ENCODE assay signal across 9 cellular contexts in genomic region chr11:47917643-47918369, GRCh38.
DNase-seq lines count a peak whose midpoint lies in the region; ATAC-seq and TF ChIP-seq lines count a peak whose summit lies in the region.
"Had no signal": no experiment of that assay in that cellular context is flagged by ENCODE, and none has a peak within 500 bp of the region (broad histone marks: within the 10 kb centered on the region; RNA-seq: fewer than 3 reads in every experiment).

No MANE protein-coding gene starts in this region.

- no peaks in the 10 kb centered on the region for H3K79me1 ChIP-seq in H9 (ENCODE audit: insufficient read depth, low read depth, low read length, poor library complexity, severe bottlenecking)

- H3K4me1 Mint-ChIP-seq in H9 = peaks cover 26 to 33% of the 10 kb centered on the region in 2 experiments
- peaks cover 50% of the 10 kb centered on the region for H3K4me1 Mint-ChIP-seq in stimulated activated effector memory CD8-positive, alpha-beta T cell treated with anti-CD3 and anti-CD28 coated beads, Interleukin-12 subunit alpha, Interleukin-12 subunit beta, amount 100 ng/mL, for 72 hours

- H4K5ac ChIP-seq in H9 (ENCODE audit: insufficient read length, low read depth, low read length) = no peak overlapping the region

- H3K4me3 Mint-ChIP-seq in H9 = no peak overlapping the region
- no peak overlapping the region for H3K4me3 Mint-ChIP-seq in stimulated activated effector memory CD8-positive, alpha-beta T cell treated with anti-CD3 and anti-CD28 coated beads, Interleukin-12 subunit alpha, Interleukin-12 subunit beta, amount 100 ng/mL, for 72 hours

- no peak overlapping the region for H2BK120ac ChIP-seq in H9 (ENCODE audit: low read depth, low read length, poor library complexity, severe bottlenecking)

- H2BK15ac ChIP-seq in H9 (ENCODE audit: low read depth, low read length) = no peak overlapping the region

- no peak overlapping the region for H2BK20ac ChIP-seq in H9 (ENCODE audit: low read depth, low read length, poor library complexity, severe bottlenecking)

- H3K23me2 ChIP-seq in H9 (ENCODE audit: insufficient read length, low read depth, low read length, poor library complexity, severe bottlenecking) = no peaks in the 10 kb centered on the region

- H3K14ac ChIP-seq in H9 (ENCODE audit: insufficient read depth, low read length) = no peak overlapping the region

- H3K36me3 Mint-ChIP-seq in H9 (ENCODE audit: insufficient read depth in 1 of 3, low read depth in 3 of 3) = no peaks in the 10 kb centered on the region
- peaks cover 8% of the 10 kb centered on the region for H3K36me3 Mint-ChIP-seq in stimulated activated effector memory CD8-positive, alpha-beta T cell treated with anti-CD3 and anti-CD28 coated beads, Interleukin-12 subunit alpha, Interleukin-12 subunit beta, amount 100 ng/mL, for 72 hours

- H2AFZ ChIP-seq in H9 (ENCODE audit: low read length) = no peak overlapping the region

- H3K9ac ChIP-seq in H9 (ENCODE audit: extremely low read depth, insufficient read length, low read length) = no peak overlapping the region

- H3K79me2 ChIP-seq in H9 (ENCODE audit: insufficient read depth, low read length) = no peaks in the 10 kb centered on the region

- WGBS in H9 (ENCODE audit: extremely low coverage, insufficient read length, low lambda C conversion rate) = no CpG with 5 or more reads among the region's 10 CpGs

- peak; percentile 29 for ATAC-seq in stimulated activated effector memory CD8-positive, alpha-beta T cell treated with anti-CD3 and anti-CD28 coated beads, Interleukin-12 subunit alpha, Interleukin-12 subunit beta, amount 100 ng/mL, for 72 hours
- ATAC-seq in GM18517 (IDR thresholded peaks at IDR 0.05; ENCODE audit: unreplicated experiment) = no peak

- no peaks in the 10 kb centered on the region; the same call in 1 of the 2 replicates for H3K27me3 Mint-ChIP-seq in H9 (ENCODE audit: low read depth)

- H3K23ac ChIP-seq in H9 (ENCODE audit: insufficient read length, low read depth, low read length) = no peak overlapping the region

- H3K4me1 ChIP-seq in H9 (ENCODE audit: insufficient read depth, low read length) = no peaks in the 10 kb centered on the region; the same call in 1 of the 2 replicates

- peak overlapping the region in 2 of 3 experiments; percentile 28 to 61; a peak in 1 of 7 replicates for H3K27ac Mint-ChIP-seq in H9
- H3K27ac Mint-ChIP-seq in stimulated activated effector memory CD8-positive, alpha-beta T cell treated with anti-CD3 and anti-CD28 coated beads, Interleukin-12 subunit alpha, Interleukin-12 subunit beta, amount 100 ng/mL, for 72 hours = peak overlapping the region; percentile 80

- H3K9me3 Mint-ChIP-seq in H9 = no peaks in the 10 kb centered on the region
- H3K9me3 Mint-ChIP-seq in stimulated activated effector memory CD8-positive, alpha-beta T cell treated with anti-CD3 and anti-CD28 coated beads, Interleukin-12 subunit alpha, Interleukin-12 subunit beta, amount 100 ng/mL, for 72 hours = no peaks in the 10 kb centered on the region

- H3K27me3 ChIP-seq in H9 (ENCODE audit: insufficient read depth, low read length) = no peaks in the 10 kb centered on the region
- H3K27me3 ChIP-seq: dorsolateral prefrontal cortex had no signal

- H2BK12ac ChIP-seq in H9 (ENCODE audit: insufficient read length, low read depth, low read length) = no peak overlapping the region

- H4K91ac ChIP-seq in H9 (ENCODE audit: insufficient read length, low read depth, low read length) = no peak overlapping the region

- H3K9me3 ChIP-seq in H9 (ENCODE audit: control insufficient read depth, low read depth, low read length) = no peaks in the 10 kb centered on the region

- no peak overlapping the region for H3K4ac ChIP-seq in H9 (ENCODE audit: low read depth, low read length)

- H2BK5ac ChIP-seq in H9 (ENCODE audit: insufficient read length, low read length) = no peak overlapping the region

- H3K27ac ChIP-seq in H9 (ENCODE audit: insufficient read length, low read depth, low read length) = no peak overlapping the region

- no peak for TF ChIP-seq CTCF in AG09319 (IDR thresholded peaks at IDR 0.05; ENCODE audit: low read depth, low read length)
- TF ChIP-seq CTCF in H9 (conservative IDR thresholded peaks at IDR 0.05) = no peak

- no peak overlapping the region for H3K18ac ChIP-seq in H9 (ENCODE audit: insufficient read length, low read depth, low read length)

- H3K4me2 ChIP-seq in H9 (ENCODE audit: insufficient read depth, insufficient read length, low read length) = no peak overlapping the region

- no peak overlapping the region for H3K56ac ChIP-seq in H9 (ENCODE audit: insufficient read length, low read depth, low read length)

- peak; percentile 99 for DNase-seq in AG09319 (ENCODE audit: extremely low read depth, low read depth)
- DNase-seq in H9 = peak; percentile 81
- peak; percentile 64 for DNase-seq in NCI-H2227 (lab: John Stamatoyannopoulos, UW; ENCODE audit: unreplicated experiment)
- DNase-seq in astrocyte of the hippocampus (ENCODE audit: low read depth, low spot score) = peak; percentile 82
- peak; percentile 100 for DNase-seq in iris pigment epithelial cell (ENCODE audit: low read depth)
- no peak for DNase-seq in stimulated activated effector memory CD8-positive, alpha-beta T cell treated with anti-CD3 and anti-CD28 coated beads, Interleukin-12 subunit alpha, Interleukin-12 subunit beta, amount 100 ng/mL, for 72 hours (ENCODE audit: low spot score in 2 of 2)
- DNase-seq in NCI-H526 (lab: John Stamatoyannopoulos, UW) = no peak

- no peak overlapping the region for H2AK5ac ChIP-seq in H9 (ENCODE audit: insufficient read length, low read length)

- H4K20me1 ChIP-seq in H9 (ENCODE audit: control insufficient read depth, insufficient read depth, insufficient read length) = no peaks in the 10 kb centered on the region

- H4K8ac ChIP-seq in H9 (replicated peaks; ENCODE audit: insufficient read length, low read depth, low read length) = no peak overlapping the region

- H3T11ph ChIP-seq in H9 (ENCODE audit: low read length) = no peak overlapping the region

Comparison
In these comparisons a context has a peak if more than half of its experiments do, and no peak if none do; other contexts are left out.
1. DNase-seq: peak in AG09319 (single experiment), H9 (single experiment), NCI-H2227 (single experiment), astrocyte of the hippocampus (single experiment) and iris pigment epithelial cell (single experiment); none in stimulated activated effector memory CD8-positive, alpha-beta T cell treated with anti-CD3 and anti-CD28 coated beads, Interleukin-12 subunit alpha, Interleukin-12 subunit beta, amount 100 ng/mL, for 72 hours (0 of 2) and NCI-H526 (0 of 2).